ENCODE assay signal across 9 cellular contexts in genomic region chr20:48761023-48761785, GRCh38.
A peak's percentile ranks its signal among the peaks of the same experiment; 100 is the strongest.
DNase-seq lines count a peak whose midpoint lies in the region; ATAC-seq and TF ChIP-seq lines count a peak whose summit lies in the region.
"Had no signal": no experiment of that assay in that cellular context is flagged by ENCODE, and none has a peak within 500 bp of the region (broad histone marks: within the 10 kb centered on the region; RNA-seq: fewer than 3 reads in every experiment).

No MANE protein-coding gene starts in this region.

- peak overlapping the region; percentile 87 for H3K27ac ChIP-seq in CD8-positive, alpha-beta T cell (ENCODE audit: low read depth, low read length)
- H3K27ac ChIP-seq in adipose tissue (ENCODE audit: low read depth, low read length) (peak overlapping the region; percentile 14), prostate gland (peak overlapping the region in 1 of 2 donors; percentile 10)
- H3K27ac ChIP-seq: PC-9 had no signal

- peak; percentile 48 for ATAC-seq in CD8-positive, alpha-beta T cell
- ATAC-seq in naive thymus-derived CD8-positive, alpha-beta T cell, result peak; percentile 39 to 48

- TF ChIP-seq CTCF in CD8-positive, alpha-beta T cell (IDR thresholded peaks at IDR 0.05), result no peak
- no peak for TF ChIP-seq CTCF in prostate gland (IDR thresholded peaks at IDR 0.05)

- peak; percentile 43 to 92 (median 70) for DNase-seq in CD8-positive, alpha-beta T cell
- DNase-seq in SIG-M5 treated with dmso at 0.1 percent for 504 hours (lab: John Stamatoyannopoulos, UW; ENCODE audit: unreplicated experiment) (peak; percentile 90), HPDE6-E6E7 (ENCODE audit: extremely low spot score) (no peak), islet precursor cell (no peak), RKO (ENCODE audit: low spot score) (no peak), prostate gland (ENCODE audit: low spot score) (no peak)
- DNase-seq in naive thymus-derived CD8-positive, alpha-beta T cell, result peak; percentile 33 to 85 (median 64)
- DNase-seq: PC-9 had no signal

- H3K27me3 Mint-ChIP-seq in CD8-positive, alpha-beta T cell (ENCODE audit: low read depth), result no peaks in the 10 kb centered on the region
- H3K27me3 Mint-ChIP-seq in naive thymus-derived CD8-positive, alpha-beta T cell, result no peaks in the 10 kb centered on the region

- peaks cover 15% of the 10 kb centered on the region for H3K36me3 Mint-ChIP-seq in CD8-positive, alpha-beta T cell
- peaks cover 0 to 16% (median 3%) of the 10 kb centered on the region in 3 donors for H3K36me3 Mint-ChIP-seq in naive thymus-derived CD8-positive, alpha-beta T cell

- peak overlapping the region; percentile 76 for H3K4me3 Mint-ChIP-seq in CD8-positive, alpha-beta T cell
- H3K4me3 Mint-ChIP-seq in naive thymus-derived CD8-positive, alpha-beta T cell, result peak overlapping the region; percentile 63 to 88 (median 82)

- no peaks in the 10 kb centered on the region for H3K27me3 ChIP-seq in CD8-positive, alpha-beta T cell (ENCODE audit: insufficient read depth, low read length)
- H3K27me3 ChIP-seq in prostate gland (replicated peaks; ENCODE audit: insufficient read depth), result no peaks in the 10 kb centered on the region

- intact Hi-C loops in CD8-positive, alpha-beta T cell (cut with DNase I, micrococcal nuclease), result loop anchor here (2.0 to 5.0 kb wide), 2 partner anchors 58 to 1404 kb away; partner anchors contain the start of gene ZMYND8 (in 1 of the 2)
- intact Hi-C loops in prostate gland (cut with DNase I), result no loop called here

- POLR2A ChIA-PET in CD8-positive, alpha-beta T cell (lab: Charles Lee), result interaction anchor here (0.9 to 4.1 kb wide), 5 partner anchors 10 to 66 kb away, joined by 3 to 21 read pairs (median 4); partner anchors contain the start of gene PREX1
- POLR2A ChIA-PET in naive thymus-derived CD8-positive, alpha-beta T cell (lab: Charles Lee), result interaction anchor here (1.1 to 6.6 kb wide), 8 partner anchors 9 to 66 kb away, joined by 3 to 46 read pairs (median 14); partner anchors contain the start of gene PREX1

- no peaks in the 10 kb centered on the region for H3K9me3 ChIP-seq in CD8-positive, alpha-beta T cell (ENCODE audit: low read length)
- no peaks in the 10 kb centered on the region for H3K9me3 ChIP-seq in prostate gland

- TF ChIP-seq POLR2A in prostate gland (IDR thresholded peaks at IDR 0.05), result no peak

- H3K4me3 ChIP-seq in CD8-positive, alpha-beta T cell (ENCODE audit: low read depth, low read length), result peak overlapping the region; percentile 51
- no peak overlapping the region for H3K4me3 ChIP-seq in prostate gland
- H3K4me3 ChIP-seq: PC-9 had no signal

- H3K27ac Mint-ChIP-seq in CD8-positive, alpha-beta T cell, result peak overlapping the region; percentile 99
- peak overlapping the region; percentile 93 to 100 (median 96) for H3K27ac Mint-ChIP-seq in naive thymus-derived CD8-positive, alpha-beta T cell

- WGBS in adipose tissue, 3 donors, result 66 to 81% (median 67%) methylated on average over 12 of the region's 12 CpGs
- WGBS in prostate gland, result 82% methylated on average over 12 of the region's 12 CpGs

- H3K36me3 ChIP-seq in CD8-positive, alpha-beta T cell (ENCODE audit: insufficient read depth, low read length), result no peaks in the 10 kb centered on the region
- H3K36me3 ChIP-seq in prostate gland, result no peaks in the 10 kb centered on the region

- CTCF ChIA-PET in CD8-positive, alpha-beta T cell (lab: Charles Lee), result interaction anchor here (0.6 to 1.2 kb wide), 3 partner anchors 10 to 144 kb away, joined by 3 to 4 read pairs (median 4); no protein-coding TSS in a partner anchor

- H3K4me1 Mint-ChIP-seq in CD8-positive, alpha-beta T cell (ENCODE audit: low read depth), result peaks cover 89% of the 10 kb centered on the region
- peaks cover 45 to 98% (median 92%) of the 10 kb centered on the region in 4 donors for H3K4me1 Mint-ChIP-seq in naive thymus-derived CD8-positive, alpha-beta T cell

- peaks cover 7% of the 10 kb centered on the region for H3K9me3 Mint-ChIP-seq in CD8-positive, alpha-beta T cell
- H3K9me3 Mint-ChIP-seq in naive thymus-derived CD8-positive, alpha-beta T cell, result peaks cover 0 to 8% (median under 1%) of the 10 kb centered on the region in 9 donors

- H3K4me1 ChIP-seq in CD8-positive, alpha-beta T cell (ENCODE audit: insufficient read depth, low read length), result peaks cover 77% of the 10 kb centered on the region
- H3K4me1 ChIP-seq in prostate gland (replicated peaks), result no peaks in the 10 kb centered on the region

Comparison
In these comparisons a context has a peak if more than half of its experiments do, and no peak if none do; other contexts are left out.
1. DNase-seq: peak in CD8-positive, alpha-beta T cell (7 of 7), SIG-M5 treated with dmso at 0.1 percent for 504 hours (single experiment) and naive thymus-derived CD8-positive, alpha-beta T cell (10 of 10); none in HPDE6-E6E7 (single experiment), islet precursor cell (single experiment), RKO (single experiment) and prostate gland (single experiment).